Comparison of ENCODE assay signal across 8 cellular contexts in the genomic region with DNA sequence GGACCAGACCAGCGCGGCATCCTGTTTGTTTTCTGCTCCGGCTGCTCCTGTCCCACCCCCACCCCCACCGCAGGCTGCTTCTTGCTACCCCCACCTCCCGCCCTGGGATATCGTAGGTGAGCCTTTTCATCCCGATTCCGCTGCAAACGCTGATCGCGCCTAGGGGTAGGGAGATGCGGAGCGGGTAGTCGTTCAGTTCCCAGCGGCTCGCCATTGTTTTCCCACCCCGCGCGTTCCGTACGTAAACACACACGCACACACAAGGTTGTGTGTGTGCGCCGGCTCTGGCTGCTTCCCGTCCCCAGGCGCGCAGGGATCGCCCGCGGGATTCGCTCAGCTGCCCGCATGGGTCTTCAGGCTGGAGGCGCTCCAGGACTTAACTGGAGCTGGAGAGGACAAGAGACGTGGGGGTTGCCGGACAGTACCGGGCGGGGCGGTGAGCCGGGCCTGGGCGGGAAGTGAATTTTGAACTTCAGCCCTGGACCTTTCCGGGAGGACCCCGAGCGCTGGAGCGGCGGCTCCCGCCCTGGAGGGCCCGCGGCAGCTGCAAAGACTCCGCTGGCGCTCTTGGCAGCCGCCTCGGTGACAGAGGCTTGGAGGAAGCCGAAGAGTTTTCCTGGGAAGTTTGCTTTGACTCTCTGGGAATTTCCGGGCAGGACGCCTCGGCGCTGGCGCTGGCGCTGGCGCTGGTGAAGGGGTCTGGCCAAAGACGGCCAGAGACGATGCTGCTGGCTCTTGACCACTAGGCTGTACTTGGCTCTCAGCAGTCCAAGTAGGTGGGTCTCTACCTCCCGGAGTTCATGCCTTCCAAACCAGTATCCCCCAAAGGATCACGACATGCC. TPM values are rescaled to one million over a fixed set of nuclear protein-coding genes. Genes with fewer than 3 reads are reported as not detected.
DNase-seq lines count a peak whose midpoint lies in the region; ATAC-seq, FAIRE-seq and TF ChIP-seq lines count a peak whose summit lies in the region.

No MANE protein-coding gene starts in this region.

- H3K4me1 Mint-ChIP-seq in T-helper 17 cell, result peaks cover 21% of the 10 kb centered on the region

- peak in 1 of 2 donors; percentile 31 for TF ChIP-seq EP300 in tibial nerve (IDR thresholded peaks at IDR 0.05)

- peaks cover 54% of the 10 kb centered on the region for H3K27me3 Mint-ChIP-seq in T-helper 17 cell

- TF ChIP-seq CTCF in AG04449 (IDR thresholded peaks at IDR 0.05; ENCODE audit: insufficient read depth, low read length, missing control alignments) (no peak), tibial nerve (IDR thresholded peaks at IDR 0.05) (no peak)

- H3K4me3 Mint-ChIP-seq in T-helper 17 cell, result peak overlapping the region; percentile 91

- H3K4me3 ChIP-seq in AG04449 (ENCODE audit: low read depth, low read length), result peak overlapping the region; percentile 74
- peak overlapping the region; percentile 88 for H3K4me3 ChIP-seq in mesodermal cell (ENCODE audit: extremely low read depth, insufficient read depth, low read length, poor library complexity, severe bottlenecking)
- H3K4me3 ChIP-seq in tibial nerve, result peak overlapping the region; percentile 57 to 85 (median 76)

- no peak for FAIRE-seq in H54 (lab: Jason Lieb, UNC)

- peaks cover 28% of the 10 kb centered on the region for H3K4me1 ChIP-seq in mesodermal cell (ENCODE audit: control insufficient read depth, insufficient read depth, low read length, poor library complexity, severe bottlenecking)
- peaks cover 0 to 50% (median 34%) of the 10 kb centered on the region in 4 donors for H3K4me1 ChIP-seq in tibial nerve

- POLR2A ChIA-PET in AG04449 (lab: Yijun Ruan, JAX), result no interaction called here

- no peak for DNase-seq in AG04449 (ENCODE audit: low read depth, low spot score)
- peak; percentile 55 for DNase-seq in H54 (ENCODE audit: insufficient read length, low spot score)
- no peak for DNase-seq in T-helper 17 cell
- no peak for DNase-seq in epithelial cell of prostate (ENCODE audit: low read depth, low spot score)
- DNase-seq in tibial nerve (ENCODE audit: low spot score in 2 of 2), result no peak
- no peak for DNase-seq in middle frontal gyrus (ENCODE audit: extremely low spot score, low spot score)

- H3K9me3 ChIP-seq in T-helper 17 cell (ENCODE audit: control insufficient read depth, low read length, poor library complexity, severe bottlenecking) (no peaks in the 10 kb centered on the region), mesodermal cell (ENCODE audit: control insufficient read depth, low read length) (no peaks in the 10 kb centered on the region), tibial nerve (no peaks in the 10 kb centered on the region)

- no peaks in the 10 kb centered on the region for H3K27me3 ChIP-seq in tibial nerve

- peaks cover 4% of the 10 kb centered on the region for H3K36me3 Mint-ChIP-seq in T-helper 17 cell (ENCODE audit: low read depth)

- TF ChIP-seq POLR2A in H54 (IDR thresholded peaks at IDR 0.05; ENCODE audit: low read depth, low read length) (no peak), tibial nerve (IDR thresholded peaks at IDR 0.05) (no peak)

- H3K27ac Mint-ChIP-seq in T-helper 17 cell, result no peak overlapping the region

- H3K36me3 ChIP-seq in mesodermal cell (ENCODE audit: control insufficient read depth, insufficient read depth, low read length) (no peaks in the 10 kb centered on the region), tibial nerve (no peaks in the 10 kb centered on the region)

- 0 to 1% methylated on average over 39 to 42 of the region's 64 CpGs for WGBS in mesodermal cell (ENCODE audit: insufficient coverage in 2 of 2), 2 experiments
- 0 to 1% methylated on average over 24 to 53 of the region's 64 CpGs for WGBS in tibial nerve, 2 donors

- H3K27ac ChIP-seq in epithelial cell of prostate (peak overlapping the region; percentile 72), mesodermal cell (ENCODE audit: low read depth, low read length, severe bottlenecking) (peak overlapping the region; percentile 62), tibial nerve (peak overlapping the region; percentile 80 to 97 (median 90))

- ATAC-seq in T-helper 17 cell, result no peak
- no peak for ATAC-seq in GM21367 (IDR thresholded peaks at IDR 0.05; ENCODE audit: unreplicated experiment)

- CTCF ChIA-PET in AG04449 (lab: Yijun Ruan, JAX), result interaction anchor here (1.4 to 3.3 kb wide), 2 partner anchors 55 to 204 kb away, joined by 4 to 25 read pairs; no protein-coding TSS in a partner anchor

RNA-seq across cellular contexts. Expression of gene SOX13, which starts 1.6 kb away (rescaled TPM):
- total RNA-seq in T-helper 17 cell (1 to 10 TPM; 1.3 to 6.3 TPM), tibial nerve (100 to 1,000 TPM in 3 of 4 donors, 10 to 100 TPM in 1; 51.8 to 108 (median 105) TPM)
- polyA plus RNA-seq in mesodermal cell (2013, experiment 1 of 2), result 39.5 TPM
- 28.5 TPM for polyA plus RNA-seq in mesodermal cell (2013, experiment 2 of 2)

Comparison
In these comparisons a context has a peak if more than half of its experiments do, and no peak if none do; other contexts are left out.
1. RNA of gene SOX13, which starts 1.6 kb away (total RNA-seq): 51.8 to 108 TPM in tibial nerve; 1.3 to 6.3 TPM in T-helper 17 cell; every median in the first group is over 4 times any median in the second.
2. Peak in every context shown above with its lines, with median percentiles within 50 percentile points of each other: H3K4me3 ChIP-seq and H3K27ac ChIP-seq.